20 cellular contexts compared by ENCODE assay signal in the genomic region with DNA sequence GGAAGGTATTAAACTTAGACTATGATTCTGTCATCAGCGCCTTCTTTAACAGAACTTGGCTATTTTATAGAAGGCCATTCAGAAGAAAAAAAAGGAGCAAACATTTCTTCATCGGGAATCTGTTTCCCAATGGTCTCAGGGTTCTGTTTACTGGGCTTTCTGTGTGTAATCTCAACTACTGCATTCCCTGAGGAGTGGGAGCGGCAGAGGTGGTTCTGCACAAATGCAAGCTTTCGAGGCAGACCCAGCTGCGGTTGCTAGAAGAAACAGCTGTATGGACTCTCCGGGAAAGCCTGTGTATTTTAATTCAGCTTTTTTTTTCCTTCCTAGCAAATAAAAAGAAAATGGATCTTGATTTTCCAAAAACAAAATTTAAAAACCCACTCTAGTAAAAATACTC.
DNase-seq lines count a peak whose midpoint lies in the region; ATAC-seq, FAIRE-seq and TF ChIP-seq lines count a peak whose summit lies in the region.
"Had no signal": no experiment of that assay in that cellular context is flagged by ENCODE, and none has a peak within 500 bp of the region (broad histone marks: within the 10 kb centered on the region; RNA-seq: fewer than 3 reads in every experiment).

No MANE protein-coding gene starts in this region.

- POLR2A ChIA-PET in activated CD4-positive, alpha-beta T cell treated with anti-CD3 and anti-CD28 coated beads for 36 hours (lab: Charles Lee): no interaction called here

- H3K9me3 Mint-ChIP-seq in activated CD4-positive, alpha-beta T cell treated with anti-CD3 and anti-CD28 coated beads for 36 hours (ENCODE audit: low read depth): peaks cover 6% of the 10 kb centered on the region
- H3K9me3 Mint-ChIP-seq: CD4-positive, alpha-beta T cell had no signal

- H3K9me3 ChIP-seq in Loucy (ENCODE audit: insufficient read depth, low read depth, low read length) (no peaks in the 10 kb centered on the region), hepatocyte (ENCODE audit: low read depth) (no peaks in the 10 kb centered on the region)

- 53% methylated on average over 6 of the region's 6 CpGs for WGBS in hepatocyte (ENCODE audit: low lambda C conversion rate, missing lambda C conversion rate)

- H3K27me3 Mint-ChIP-seq in activated CD4-positive, alpha-beta T cell treated with anti-CD3 and anti-CD28 coated beads for 36 hours: peaks cover 23% of the 10 kb centered on the region

- CTCF ChIA-PET in activated CD4-positive, alpha-beta T cell treated with anti-CD3 and anti-CD28 coated beads for 36 hours (lab: Charles Lee): interaction anchor here (0.8 to 1.0 kb wide), 2 partner anchors 10 to 14 kb away, joined by 3 read pairs; no protein-coding TSS in a partner anchor

- no peak for DNase-seq in Right ventricle myocardium inferior (ENCODE audit: missing footprints)
- DNase-seq in left cardiac atrium: no peak
- DNase-seq in fibroblast of villous mesenchyme (ENCODE audit: low read depth): peak; percentile 41
- DNase-seq in hepatocyte (ENCODE audit: low spot score): no peak
- DNase-seq in left lobe of liver (ENCODE audit: low spot score): no peak
- DNase-seq in activated CD4-positive, alpha-beta T cell treated with anti-CD3 and anti-CD28 coated beads for 36 hours: no peak
- no peak for DNase-seq in GM12891 (ENCODE audit: insufficient read length, low spot score)
- DNase-seq: AML-193; CD4-positive, alpha-beta T cell; H9 had no signal

- H3K36me3 ChIP-seq in Loucy (ENCODE audit: insufficient read depth, low read length) (no peaks in the 10 kb centered on the region), hepatocyte (replicated peaks; ENCODE audit: insufficient read depth, low read depth) (no peaks in the 10 kb centered on the region)

- H3K4me3 Mint-ChIP-seq in activated CD4-positive, alpha-beta T cell treated with anti-CD3 and anti-CD28 coated beads for 36 hours: no peak overlapping the region
- H3K4me3 Mint-ChIP-seq: CD4-positive, alpha-beta T cell; H9 had no signal

- no peaks in the 10 kb centered on the region for H4K20me1 ChIP-seq in Loucy (ENCODE audit: insufficient read depth, low read length, poor library complexity, severe bottlenecking)
- no peaks in the 10 kb centered on the region for H4K20me1 ChIP-seq in hepatocyte (ENCODE audit: insufficient read depth, poor library complexity, severe bottlenecking)

- no peaks in the 10 kb centered on the region for H3K4me1 Mint-ChIP-seq in activated CD4-positive, alpha-beta T cell treated with anti-CD3 and anti-CD28 coated beads for 36 hours

- H3K79me2 ChIP-seq in Loucy (ENCODE audit: insufficient read depth, low read length): no peaks in the 10 kb centered on the region
- H3K79me2 ChIP-seq in hepatocyte: no peaks in the 10 kb centered on the region

- peak overlapping the region; percentile 60 for H3K4me2 ChIP-seq in Loucy (ENCODE audit: low read depth, low read length, poor library complexity, severe bottlenecking)
- H3K4me2 ChIP-seq in hepatocyte: peak overlapping the region; percentile 25
- H3K4me2 ChIP-seq: A549 had no signal

- H3K27ac Mint-ChIP-seq in activated CD4-positive, alpha-beta T cell treated with anti-CD3 and anti-CD28 coated beads for 36 hours: no peak overlapping the region
- H3K27ac Mint-ChIP-seq: CD4-positive, alpha-beta T cell; H9 had no signal

- no peaks in the 10 kb centered on the region for H3F3A ChIP-seq in Loucy (ENCODE audit: low read depth)

- H3K27ac ChIP-seq in hepatocyte: no peak overlapping the region
- H3K27ac ChIP-seq: 22Rv1, A549, C4-2B had no signal

- H3K4me3 ChIP-seq in Loucy (ENCODE audit: low read length, poor library complexity, severe bottlenecking) (peak overlapping the region; percentile 32), fibroblast of villous mesenchyme (ENCODE audit: low read depth, low read length) (no peak overlapping the region), hepatocyte (no peak overlapping the region)
- H3K4me3 ChIP-seq: A549 had no signal

- no peak for TF ChIP-seq POLR2A in GM12891 (IDR thresholded peaks at IDR 0.05; ENCODE audit: low read depth, low read length)

- no peaks in the 10 kb centered on the region for H3K36me3 Mint-ChIP-seq in activated CD4-positive, alpha-beta T cell treated with anti-CD3 and anti-CD28 coated beads for 36 hours (ENCODE audit: low read depth)

- H2AFZ ChIP-seq in Loucy (ENCODE audit: low read length) (peak overlapping the region; percentile 77; the same call in 1 of the 2 replicates), hepatocyte (no peak overlapping the region)

- TF ChIP-seq CTCF in Loucy (conservative IDR thresholded peaks at IDR 0.05; ENCODE audit: low read length): no peak
- no peak for TF ChIP-seq CTCF in fibroblast of villous mesenchyme (IDR thresholded peaks at IDR 0.05; ENCODE audit: insufficient read depth, low read depth, low read length)
- TF ChIP-seq CTCF in hepatocyte (IDR thresholded peaks at IDR 0.05; ENCODE audit: poor library complexity): no peak

- H3K27me3 ChIP-seq in Loucy (ENCODE audit: insufficient read depth, low read length, poor library complexity, severe bottlenecking): no peaks in the 10 kb centered on the region
- H3K27me3 ChIP-seq in hepatocyte: no peaks in the 10 kb centered on the region

- intact Hi-C loops in Right ventricle myocardium inferior (cut with DNase I): no loop called here
- intact Hi-C loops in left cardiac atrium (cut with DNase I): no loop called here
- intact Hi-C loops in activated CD4-positive, alpha-beta T cell treated with anti-CD3 and anti-CD28 coated beads for 36 hours (cut with DNase I, micrococcal nuclease): no loop called here

- FAIRE-seq in GM12891 (lab: Jason Lieb, UNC): no peak
- FAIRE-seq: A549, D721Med, G401.6, GM19239, H1, HTR-8/SVneo had no signal

- H3K9me2 ChIP-seq in Loucy (replicated peaks; ENCODE audit: low read depth, low read length) (no peaks in the 10 kb centered on the region), hepatocyte (replicated peaks; ENCODE audit: insufficient read depth) (no peaks in the 10 kb centered on the region)

- ATAC-seq in Right ventricle myocardium inferior: peak; percentile 79
- no peak for ATAC-seq in left cardiac atrium
- no peak for ATAC-seq in left lobe of liver
- no peak for ATAC-seq in activated CD4-positive, alpha-beta T cell treated with anti-CD3 and anti-CD28 coated beads for 36 hours
- ATAC-seq: A549 had no signal

- peaks cover 23% of the 10 kb centered on the region for H3K4me1 ChIP-seq in Loucy (ENCODE audit: insufficient read depth, low read length, poor library complexity, severe bottlenecking)
- no peaks in the 10 kb centered on the region for H3K4me1 ChIP-seq in hepatocyte (ENCODE audit: insufficient read depth)
- H3K4me1 ChIP-seq: A549, Caco-2 had no signal

- peak overlapping the region; percentile 14 for H3K9ac ChIP-seq in Loucy (ENCODE audit: low read depth, low read length, poor library complexity, severe bottlenecking)

TF ChIP-seq in GM12891, 5 proteins besides CTCF, POLR2A, EP300 and RAD21:
- no peak for TF ChIP-seq POU2F2 (IDR thresholded peaks at IDR 0.05; ENCODE audit: low read depth, low read length)
- no peak for TF ChIP-seq POLR2AphosphoS5 (IDR thresholded peaks at IDR 0.05; ENCODE audit: low read depth, low read length)
- no peak for TF ChIP-seq PAX5 (IDR thresholded peaks at IDR 0.05; ENCODE audit: insufficient read depth, low read length, severe bottlenecking)
- no peak for TF ChIP-seq TAF1 (IDR thresholded peaks at IDR 0.05; ENCODE audit: low read depth, low read length)
- TF ChIP-seq SPI1 (IDR thresholded peaks at IDR 0.05; ENCODE audit: low read depth, low read length): no peak
